ENCODE assay signal across 8 cellular contexts in the genomic region with DNA sequence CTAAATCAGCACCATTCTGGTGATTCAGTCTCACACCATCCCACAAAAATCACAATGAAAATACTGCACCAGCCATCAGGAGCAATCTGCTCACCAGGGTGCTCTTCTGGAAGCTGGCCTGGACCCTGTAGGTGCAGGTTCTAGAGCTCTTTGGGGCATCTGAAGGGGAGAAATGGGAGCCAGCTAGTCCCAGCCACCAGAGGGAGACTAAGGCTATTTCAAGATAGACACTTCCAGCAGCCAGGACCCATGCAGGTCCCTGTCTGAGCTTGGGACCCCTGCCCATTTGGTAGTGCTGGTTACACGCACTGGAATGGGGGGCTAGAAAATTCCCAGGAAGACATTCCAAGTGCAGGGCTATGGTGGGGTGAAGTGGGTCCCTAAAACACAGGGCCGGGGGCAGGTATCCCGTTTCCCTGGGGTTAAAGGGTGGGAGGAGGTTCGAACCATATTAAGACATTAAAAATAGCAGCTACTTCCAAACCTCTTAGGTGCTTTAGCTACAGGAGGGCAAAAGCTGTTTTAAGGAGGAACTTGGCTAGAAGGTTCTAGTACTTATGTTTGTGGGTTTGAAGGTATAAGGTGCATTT.
A peak's percentile ranks its signal among the peaks of the same experiment; 100 is the strongest.
DNase-seq lines count a peak whose midpoint lies in the region; ATAC-seq and TF ChIP-seq lines count a peak whose summit lies in the region.

No MANE protein-coding gene starts in this region.

- H3K9ac ChIP-seq in Loucy (ENCODE audit: low read depth, low read length, poor library complexity, severe bottlenecking): no peak overlapping the region

- no peak overlapping the region for H3K4me3 ChIP-seq in Loucy (ENCODE audit: low read length, poor library complexity, severe bottlenecking)
- no peak overlapping the region for H3K4me3 ChIP-seq in stomach

- H3K27ac ChIP-seq in stomach: no peak overlapping the region

- H3K27ac Mint-ChIP-seq in activated T-cell treated with anti-CD3 and anti-CD28 coated beads, Interleukin-2, amount 50 U/mL, for 24 hours: peak overlapping the region; percentile 81

- H3K4me1 Mint-ChIP-seq in activated T-cell treated with anti-CD3 and anti-CD28 coated beads, Interleukin-2, amount 50 U/mL, for 24 hours (ENCODE audit: low read depth): peaks cover 75% of the 10 kb centered on the region

- TF ChIP-seq CTCF in Loucy (conservative IDR thresholded peaks at IDR 0.05; ENCODE audit: low read length) (peak; percentile 70), stomach (IDR thresholded peaks at IDR 0.05) (peak in 4 of 7 experiments; percentile 13 to 43 (median 26))

- intact Hi-C loops in Right ventricle myocardium superior (cut with DNase I): no loop called here
- intact Hi-C loops in stomach (cut with DNase I; ENCODE audit: low total_unique reads): no loop called here

- no peak overlapping the region for H3K4me3 Mint-ChIP-seq in activated T-cell treated with anti-CD3 and anti-CD28 coated beads, Interleukin-2, amount 50 U/mL, for 24 hours

- H4K20me1 ChIP-seq in Loucy (ENCODE audit: insufficient read depth, low read length, poor library complexity, severe bottlenecking): no peaks in the 10 kb centered on the region

- ATAC-seq in Right ventricle myocardium superior (ENCODE audit: poor library complexity) (peak; percentile 56), GM21528 (IDR thresholded peaks at IDR 0.05; ENCODE audit: low FRiP score, unreplicated experiment) (no peak)

- no peak for TF ChIP-seq EP300 in stomach (IDR thresholded peaks at IDR 0.05)

- H2AFZ ChIP-seq in Loucy (ENCODE audit: low read length): no peak overlapping the region

- no peaks in the 10 kb centered on the region for H3K9me3 ChIP-seq in Loucy (ENCODE audit: insufficient read depth, low read depth, low read length)
- no peaks in the 10 kb centered on the region for H3K9me3 ChIP-seq in stomach

- no peaks in the 10 kb centered on the region for H3K27me3 Mint-ChIP-seq in activated T-cell treated with anti-CD3 and anti-CD28 coated beads, Interleukin-2, amount 50 U/mL, for 24 hours

- no peaks in the 10 kb centered on the region for H3K79me2 ChIP-seq in Loucy (ENCODE audit: insufficient read depth, low read length)

- DNase-seq in activated CD4-positive, alpha-beta T cell treated with anti-CD3 and anti-CD28 coated beads for 4 hours: peak; percentile 33 to 46
- DNase-seq in activated CD4-positive, alpha-beta T cell treated with anti-CD3 and anti-CD28 coated beads for 1 hour: no peak
- no peak for DNase-seq in activated T-cell treated with anti-CD3 and anti-CD28 coated beads, Interleukin-2, amount 50 U/mL, for 24 hours
- DNase-seq in Right ventricle myocardium superior: no peak
- DNase-seq in stomach: no peak
- DNase-seq in activated CD8-positive, alpha-beta memory T cell treated with anti-CD3 and anti-CD28 coated beads for 24 hours: no peak

- no peak overlapping the region for H3K4me2 ChIP-seq in Loucy (ENCODE audit: low read depth, low read length, poor library complexity, severe bottlenecking)

- H3K4me1 ChIP-seq in Loucy (ENCODE audit: insufficient read depth, low read length, poor library complexity, severe bottlenecking) (peaks cover 25% of the 10 kb centered on the region), stomach (peaks cover 27 to 56% (median 36%) of the 10 kb centered on the region in 4 donors)

- H3K27me3 ChIP-seq in Loucy (ENCODE audit: insufficient read depth, low read length, poor library complexity, severe bottlenecking) (no peaks in the 10 kb centered on the region), stomach (no peaks in the 10 kb centered on the region)

- TF ChIP-seq POLR2A in stomach (IDR thresholded peaks at IDR 0.05): no peak

- H3K36me3 ChIP-seq in Loucy (ENCODE audit: insufficient read depth, low read length) (peaks cover 19% of the 10 kb centered on the region; the same call in 1 of the 2 replicates), stomach (peaks cover 0 to 9% (median 6%) of the 10 kb centered on the region in 4 donors)

- WGBS in stomach, 5 donors: 83 to 94% (median 86%) methylated on average over 4 of the region's 4 CpGs

- H3K9me2 ChIP-seq in Loucy (replicated peaks; ENCODE audit: low read depth, low read length): no peaks in the 10 kb centered on the region

- H3K36me3 Mint-ChIP-seq in activated T-cell treated with anti-CD3 and anti-CD28 coated beads, Interleukin-2, amount 50 U/mL, for 24 hours (ENCODE audit: low read depth): peaks cover 82% of the 10 kb centered on the region

- H3K9me3 Mint-ChIP-seq in activated T-cell treated with anti-CD3 and anti-CD28 coated beads, Interleukin-2, amount 50 U/mL, for 24 hours: no peaks in the 10 kb centered on the region

- no peaks in the 10 kb centered on the region for H3F3A ChIP-seq in Loucy (ENCODE audit: low read depth)

Comparison
In these comparisons a context has a peak if more than half of its experiments do, and no peak if none do; other contexts are left out.
1. DNase-seq: peak in activated CD4-positive, alpha-beta T cell treated with anti-CD3 and anti-CD28 coated beads for 4 hours (2 of 2); none in activated CD4-positive, alpha-beta T cell treated with anti-CD3 and anti-CD28 coated beads for 1 hour (single experiment), activated T-cell treated with anti-CD3 and anti-CD28 coated beads, Interleukin-2, amount 50 U/mL, for 24 hours (single experiment), Right ventricle myocardium superior (single experiment), stomach (single experiment) and activated CD8-positive, alpha-beta memory T cell treated with anti-CD3 and anti-CD28 coated beads for 24 hours (single experiment).